ENCODE assay signal across 1 cellular context in genomic region chr4:78656968-78657445, GRCh38.
TF ChIP-seq lines count a peak whose summit lies in the region.

No MANE protein-coding gene starts in this region.

TF ChIP-seq in K562, 482 proteins besides CTCF, POLR2A, EP300 and RAD21 (continued from another document and continues in another):
- TF ChIP-seq CHAMP1 (IDR thresholded peaks at IDR 0.05) (no peak), NR3C1 (CRISPR knock-in tag; IDR thresholded peaks at IDR 0.05) (no peak), ZKSCAN3 (CRISPR knock-in tag; IDR thresholded peaks at IDR 0.05) (no peak), CHD4 (IDR thresholded peaks at IDR 0.05; ENCODE audit: insufficient read depth, insufficient replicate concordance, low read depth, low read length, poor library complexity, severe bottlenecking) (no peak), CEBPB (tag; IDR thresholded peaks at IDR 0.05) (no peak), ADNP (tag; IDR thresholded peaks at IDR 0.05) (no peak), WHSC1 (IDR thresholded peaks at IDR 0.05; ENCODE audit: low read length) (no peak), FOXO4 (CRISPR knock-in tag; IDR thresholded peaks at IDR 0.05) (no peak), ARID3A (IDR thresholded peaks at IDR 0.05; ENCODE audit: borderline replicate concordance, low read depth, low read length) (no peak), ZZZ3 (IDR thresholded peaks at IDR 0.05) (no peak), ELF4 (CRISPR knock-in tag; IDR thresholded peaks at IDR 0.05) (no peak), SMARCB1 (IDR thresholded peaks at IDR 0.05; ENCODE audit: insufficient read length, low read depth) (no peak), ZNF217 (CRISPR knock-in tag; IDR thresholded peaks at IDR 0.05) (no peak), ZNF354B (CRISPR knock-in tag; IDR thresholded peaks at IDR 0.05) (no peak), MXI1 (IDR thresholded peaks at IDR 0.05; ENCODE audit: low read depth, low read length) (no peak), TBL1XR1 (IDR thresholded peaks at IDR 0.05; ENCODE audit: low read length in 2 of 2) (peak in 1 of 2 experiments; percentile 46; a peak in 1 of 4 replicates), ETS2 (tag; IDR thresholded peaks at IDR 0.05; ENCODE audit: borderline replicate concordance, poor library complexity, severe bottlenecking) (no peak), NCOA4 (IDR thresholded peaks at IDR 0.05; ENCODE audit: partially characterized antibody) (no peak), ZMIZ1 (IDR thresholded peaks at IDR 0.05; ENCODE audit: low read depth in 2 of 2, low read length in 2 of 2) (no peak), ZBTB11 (CRISPR knock-in tag; IDR thresholded peaks at IDR 0.05) (no peak), ZNF24 (IDR thresholded peaks at IDR 0.05) (no peak), ZNF696 (CRISPR knock-in tag; conservative IDR thresholded peaks at IDR 0.05) (no peak), PCBP1 (IDR thresholded peaks at IDR 0.05; ENCODE audit: low read depth, low read length, poor library complexity, severe bottlenecking) (no peak), RBM14 (IDR thresholded peaks at IDR 0.05; ENCODE audit: borderline replicate concordance, insufficient read depth, low read depth, low read length) (no peak), EP400 (IDR thresholded peaks at IDR 0.05) (peak; percentile 39), MTF1 (CRISPR knock-in tag; IDR thresholded peaks at IDR 0.05; ENCODE audit: borderline replicate concordance) (no peak), HSF4 (CRISPR knock-in tag; IDR thresholded peaks at IDR 0.05; ENCODE audit: borderline replicate concordance) (no peak), RERE (CRISPR knock-in tag; IDR thresholded peaks at IDR 0.05; ENCODE audit: borderline replicate concordance) (no peak), NFE2 (IDR thresholded peaks at IDR 0.05; ENCODE audit: low read depth) (no peak), TARDBP (IDR thresholded peaks at IDR 0.05) (no peak), NFXL1 (CRISPR knock-in tag; IDR thresholded peaks at IDR 0.05) (no peak), SMAD1 (IDR thresholded peaks at IDR 0.05; ENCODE audit: low read depth, low read length, partially characterized antibody) (no peak), BRD9 (IDR thresholded peaks at IDR 0.05; ENCODE audit: low read depth, partially characterized antibody) (peak; percentile 94), EGR1 (conservative IDR thresholded peaks at IDR 0.05) (no peak), NCOA1 (IDR thresholded peaks at IDR 0.05; ENCODE audit: low read depth) (no peak), ID3 (CRISPR knock-in tag; IDR thresholded peaks at IDR 0.05) (no peak), ID3 (tag; IDR thresholded peaks at IDR 0.05) (0 out of 2 replicates have a peak, but pooled peaks have one; percentile 45), BHLHE40 (IDR thresholded peaks at IDR 0.05; ENCODE audit: low read length) (no peak), ELF1 (tag; IDR thresholded peaks at IDR 0.05) (peak; percentile 63; the same call in 1 of the 2 replicates), XRCC5 (IDR thresholded peaks at IDR 0.05; ENCODE audit: low read depth, low read length) (no peak), THRA (IDR thresholded peaks at IDR 0.05) (no peak), ZNF76 (CRISPR knock-in tag; IDR thresholded peaks at IDR 0.05; ENCODE audit: borderline replicate concordance) (no peak), CEBPG (CRISPR knock-in tag; IDR thresholded peaks at IDR 0.05) (no peak; the same call in 1 of the 2 replicates), CEBPG (tag; conservative IDR thresholded peaks at IDR 0.05 in 1 of 2, IDR thresholded peaks at IDR 0.05 in 1 of 2) (peak in 1 of 2 experiments; percentile 79; a peak in 2 of 4 replicates), ETV1 (tag; conservative IDR thresholded peaks at IDR 0.05; ENCODE audit: low read depth) (peak; percentile 79), CBFA2T2 (conservative IDR thresholded peaks at IDR 0.05) (no peak), RFX7 (CRISPR knock-in tag; IDR thresholded peaks at IDR 0.05) (no peak), XRCC4 (IDR thresholded peaks at IDR 0.05; ENCODE audit: extremely low read depth, insufficient read depth, insufficient read length) (no peak)
